ENCODE assay signal across 20 cellular contexts in genomic region chr5:84292000-84292642, GRCh38.
DNase-seq lines count a peak whose midpoint lies in the region; ATAC-seq and TF ChIP-seq lines count a peak whose summit lies in the region.
"Had no signal": no experiment of that assay in that cellular context is flagged by ENCODE, and none has a peak within 500 bp of the region (broad histone marks: within the 10 kb centered on the region; RNA-seq: fewer than 3 reads in every experiment).

No MANE protein-coding gene starts in this region.

- H3K36me3 Mint-ChIP-seq in type B pancreatic cell: peaks cover under 1% of the 10 kb centered on the region
- H3K36me3 Mint-ChIP-seq: CD4-positive, alpha-beta memory T cell had no signal

- peak; percentile 16 for TF ChIP-seq CTCF in brain microvascular endothelial cell (IDR thresholded peaks at IDR 0.05; ENCODE audit: low read depth, low read length, missing control alignments)
- TF ChIP-seq CTCF in osteoblast (IDR thresholded peaks at IDR 0.05; ENCODE audit: extremely low read depth, low read depth, low read length): peak; percentile 5
- TF ChIP-seq CTCF in type B pancreatic cell (conservative IDR thresholded peaks at IDR 0.05): peak; percentile 46
- no peak for TF ChIP-seq CTCF in right atrium auricular region (IDR thresholded peaks at IDR 0.05)

- peaks cover 32% of the 10 kb centered on the region for H3K79me2 ChIP-seq in osteoblast (ENCODE audit: insufficient read depth, low read length)

- in situ Hi-C loops in brain microvascular endothelial cell (cut with HindIII; ENCODE audit: low pct_ligation_motif_present, low sequenced_read_pairs): no loop called here

- H3K9me3 Mint-ChIP-seq in type B pancreatic cell: peaks cover 4% of the 10 kb centered on the region

- no peak overlapping the region for H3K27ac Mint-ChIP-seq in type B pancreatic cell
- H3K27ac Mint-ChIP-seq: CD4-positive, alpha-beta memory T cell had no signal

- H3K27ac ChIP-seq in brain microvascular endothelial cell (no peak overlapping the region), osteoblast (ENCODE audit: low read depth, low read length) (peak overlapping the region; percentile 29), right atrium auricular region (no peak overlapping the region)
- H3K27ac ChIP-seq: BLaER1 treated with 17β-estradiol and CSF1 and Interleukin-3, amounts not matched to agents 10 nM and 100 nM; KMS-11; Peyer's patch; SJCRH30 had no signal

- H3K4me3 ChIP-seq in brain microvascular endothelial cell (ENCODE audit: low read depth, low read length) (no peak overlapping the region), osteoblast (ENCODE audit: insufficient read depth, low read length) (no peak overlapping the region), right atrium auricular region (no peak overlapping the region)
- H3K4me3 ChIP-seq: BLaER1 treated with 17β-estradiol and CSF1 and Interleukin-3, amounts not matched to agents 10 nM and 100 nM; Peyer's patch; SJCRH30 had no signal

- H3K9me3 ChIP-seq in osteoblast (ENCODE audit: low read depth, low read length) (no peaks in the 10 kb centered on the region), right atrium auricular region (no peaks in the 10 kb centered on the region)
- H3K9me3 ChIP-seq: BLaER1 treated with 17β-estradiol and CSF1 and Interleukin-3, amounts not matched to agents 10 nM and 100 nM; Peyer's patch; SJCRH30 had no signal

- H2AFZ ChIP-seq in osteoblast (ENCODE audit: low read length): no peak overlapping the region

- peak overlapping the region; percentile 59 for H3K4me2 ChIP-seq in osteoblast (ENCODE audit: insufficient read depth, low read length)
- H3K4me2 ChIP-seq: BLaER1 treated with 17β-estradiol and CSF1 and Interleukin-3, amounts not matched to agents 10 nM and 100 nM; KMS-11 had no signal

- H3K27me3 Mint-ChIP-seq in type B pancreatic cell: no peaks in the 10 kb centered on the region
- H3K27me3 Mint-ChIP-seq: CD4-positive, alpha-beta memory T cell had no signal

- no peaks in the 10 kb centered on the region for H4K20me1 ChIP-seq in osteoblast (ENCODE audit: insufficient read depth, low read length)
- H4K20me1 ChIP-seq: BLaER1 treated with 17β-estradiol and CSF1 and Interleukin-3, amounts not matched to agents 10 nM and 100 nM had no signal

- no peaks in the 10 kb centered on the region for H3K27me3 ChIP-seq in brain microvascular endothelial cell (replicated peaks)
- H3K27me3 ChIP-seq in osteoblast (ENCODE audit: insufficient read depth, low read length): no peaks in the 10 kb centered on the region
- H3K27me3 ChIP-seq in right atrium auricular region: no peaks in the 10 kb centered on the region
- H3K27me3 ChIP-seq: BLaER1 treated with 17β-estradiol and CSF1 and Interleukin-3, amounts not matched to agents 10 nM and 100 nM; Peyer's patch; SJCRH30 had no signal

- H3K4me1 ChIP-seq in osteoblast (ENCODE audit: insufficient read depth, low read length): peaks cover 51% of the 10 kb centered on the region
- no peaks in the 10 kb centered on the region for H3K4me1 ChIP-seq in right atrium auricular region
- H3K4me1 ChIP-seq: Peyer's patch had no signal

- H3K36me3 ChIP-seq in brain microvascular endothelial cell (replicated peaks) (no peaks in the 10 kb centered on the region), osteoblast (ENCODE audit: insufficient read depth, low read length) (no peaks in the 10 kb centered on the region), right atrium auricular region (no peaks in the 10 kb centered on the region)
- H3K36me3 ChIP-seq: BLaER1 treated with 17β-estradiol and CSF1 and Interleukin-3, amounts not matched to agents 10 nM and 100 nM; Peyer's patch; SJCRH30 had no signal

- no peak overlapping the region for H3K4me3 Mint-ChIP-seq in type B pancreatic cell
- H3K4me3 Mint-ChIP-seq: CD4-positive, alpha-beta memory T cell had no signal

- no peaks in the 10 kb centered on the region for H3K4me1 Mint-ChIP-seq in type B pancreatic cell (ENCODE audit: unreplicated experiment)

- DNase-seq in brain microvascular endothelial cell: no peak
- DNase-seq in globus pallidus (ENCODE audit: low spot score): peak; percentile 88
- DNase-seq in osteoblast (ENCODE audit: insufficient read length, low spot score, missing footprints): no peak
- no peak for DNase-seq in type B pancreatic cell (ENCODE audit: extremely low spot score, unreplicated experiment)
- no peak for DNase-seq in NCI-H1694 treated with DMSO at 0.1 percent for 48 hours (lab: John Stamatoyannopoulos, UW)
- no peak for DNase-seq in right atrium auricular region (ENCODE audit: low spot score)
- no peak for DNase-seq in stimulated activated CD4-positive, alpha-beta T cell treated with anti-CD3 and anti-CD28 coated beads, Interleukin-4, amount 100 ng/mL, for 1 hour
- DNase-seq: CD4-positive, alpha-beta memory T cell; IMR-90; NCI-H1105; NCI-H1694; NCI-H2081 treated with DMSO at 0.1 percent for 48 hours; NCI-H2171 treated with DMSO at 0.1 percent for 48 hours; NCI-H524 treated with DMSO at 0.1 percent for 48 hours; NCI-H82; Peyer's patch; SJCRH30 had no signal

- ATAC-seq in GM19035 (IDR thresholded peaks at IDR 0.05; ENCODE audit: unreplicated experiment): no peak

Comparison
In these comparisons a context has a peak if more than half of its experiments do, and no peak if none do; other contexts are left out.
1. CTCF ChIP-seq: peak in brain microvascular endothelial cell (single experiment), osteoblast (single experiment) and type B pancreatic cell (single experiment); none in right atrium auricular region (0 of 2).